ENCODE assay signal across 24 cellular contexts in genomic region chr4:97953171-97953570, GRCh38.
DNase-seq lines count a peak whose midpoint lies in the region; ATAC-seq and TF ChIP-seq lines count a peak whose summit lies in the region.
"Had no signal": no experiment of that assay in that cellular context is flagged by ENCODE, and none has a peak within 500 bp of the region (broad histone marks: within the 10 kb centered on the region; RNA-seq: fewer than 3 reads in every experiment).

No MANE protein-coding gene starts in this region.

- H3K9me3 ChIP-seq in neural progenitor cell (ENCODE audit: low read depth), result no peaks in the 10 kb centered on the region
- H3K9me3 ChIP-seq: BLaER1 treated with 17β-estradiol and CSF1 and Interleukin-3, amounts not matched to agents 10 nM and 100 nM; Caco-2; MG63 had no signal

- no peaks in the 10 kb centered on the region for H3K79me2 ChIP-seq in neural progenitor cell (ENCODE audit: low read depth)

- H4K20me1 ChIP-seq in neural progenitor cell (ENCODE audit: low read depth), result no peaks in the 10 kb centered on the region
- H4K20me1 ChIP-seq: BLaER1 treated with 17β-estradiol and CSF1 and Interleukin-3, amounts not matched to agents 10 nM and 100 nM had no signal

- ATAC-seq in activated CD4-positive, alpha-beta T cell treated with anti-CD3 and anti-CD28 coated beads for 36 hours, result no peak
- ATAC-seq in stimulated activated naive CD8-positive, alpha-beta T cell treated with anti-CD3 and anti-CD28 coated beads, Interleukin-15, Interleukin-2, amounts not matched to agents 100 U/mL and 50 U/mL, for 24 hours, result no peak

- intact Hi-C loops in activated CD4-positive, alpha-beta T cell treated with anti-CD3 and anti-CD28 coated beads for 36 hours (cut with DNase I, micrococcal nuclease), result no loop called here

- no peaks in the 10 kb centered on the region for H3F3A ChIP-seq in neural progenitor cell (ENCODE audit: low read depth)

- no peaks in the 10 kb centered on the region for H3K36me3 ChIP-seq in neural progenitor cell
- H3K36me3 ChIP-seq: BLaER1 treated with 17β-estradiol and CSF1 and Interleukin-3, amounts not matched to agents 10 nM and 100 nM; MG63 had no signal

- TF ChIP-seq CTCF in neural progenitor cell (IDR thresholded peaks at IDR 0.05), result no peak

- H3K9ac ChIP-seq in neural progenitor cell, result no peak overlapping the region
- H3K9ac ChIP-seq: BLaER1 treated with 17β-estradiol and CSF1 and Interleukin-3, amounts not matched to agents 10 nM and 100 nM had no signal

- no peak overlapping the region for H2AFZ ChIP-seq in neural progenitor cell (replicated peaks)

- no peaks in the 10 kb centered on the region for H3K36me3 Mint-ChIP-seq in neural progenitor cell
- no peaks in the 10 kb centered on the region for H3K36me3 Mint-ChIP-seq in activated CD4-positive, alpha-beta T cell treated with anti-CD3 and anti-CD28 coated beads for 36 hours (ENCODE audit: low read depth)
- H3K36me3 Mint-ChIP-seq: CD4-positive, alpha-beta memory T cell; IgD-negative memory B cell had no signal

- no peak overlapping the region for H3K4me2 ChIP-seq in neural progenitor cell
- H3K4me2 ChIP-seq: BLaER1 treated with 17β-estradiol and CSF1 and Interleukin-3, amounts not matched to agents 10 nM and 100 nM had no signal

- no peak overlapping the region for H3K4me3 Mint-ChIP-seq in neural progenitor cell
- H3K4me3 Mint-ChIP-seq in activated CD4-positive, alpha-beta T cell treated with anti-CD3 and anti-CD28 coated beads for 36 hours, result no peak overlapping the region

- no peaks in the 10 kb centered on the region for H3K27me3 ChIP-seq in neural progenitor cell
- H3K27me3 ChIP-seq: BLaER1 treated with 17β-estradiol and CSF1 and Interleukin-3, amounts not matched to agents 10 nM and 100 nM; MG63 had no signal

- H3K4me1 Mint-ChIP-seq in neural progenitor cell, result no peaks in the 10 kb centered on the region
- H3K4me1 Mint-ChIP-seq in activated CD4-positive, alpha-beta T cell treated with anti-CD3 and anti-CD28 coated beads for 36 hours, result no peaks in the 10 kb centered on the region
- H3K4me1 Mint-ChIP-seq: CD4-positive, alpha-beta memory T cell; IgD-negative memory B cell had no signal

- no peaks in the 10 kb centered on the region for H3K27me3 Mint-ChIP-seq in neural progenitor cell (ENCODE audit: insufficient read depth, low read depth)
- H3K27me3 Mint-ChIP-seq in activated CD4-positive, alpha-beta T cell treated with anti-CD3 and anti-CD28 coated beads for 36 hours, result peaks cover 5% of the 10 kb centered on the region
- H3K27me3 Mint-ChIP-seq: IgD-negative memory B cell had no signal

- peak in 2 of 3 experiments; percentile 5 to 67 for DNase-seq in NCI-H1417 (lab: John Stamatoyannopoulos, UW)
- no peak for DNase-seq in NCI-H1417 treated with DMSO at 0.1 percent for 48 hours (lab: John Stamatoyannopoulos, UW)
- peak; percentile 0 for DNase-seq in LHCN-M2 (ENCODE audit: low read depth)
- DNase-seq in RPMI8226, result peak; percentile 41
- no peak for DNase-seq in neural progenitor cell (ENCODE audit: low spot score)
- DNase-seq in activated CD4-positive, alpha-beta T cell treated with anti-CD3 and anti-CD28 coated beads for 36 hours, result no peak
- no peak for DNase-seq in SW480 (ENCODE audit: low spot score)
- no peak for DNase-seq in stimulated activated naive CD8-positive, alpha-beta T cell treated with anti-CD3 and anti-CD28 coated beads, Interleukin-15, Interleukin-2, amounts not matched to agents 100 U/mL and 50 U/mL, for 24 hours
- DNase-seq: ACHN; Caco-2; CD4-positive, alpha-beta memory T cell; DMS153; H7; Kasumi-1; MG63; NCI-H1048; NCI-H1436 treated with DMSO at 0.1 percent for 48 hours; NCI-H1930; NCI-H510A; NCI-H82; Right ventricle myocardium superior had no signal

- POLR2A ChIA-PET in activated CD4-positive, alpha-beta T cell treated with anti-CD3 and anti-CD28 coated beads for 36 hours (lab: Charles Lee), result no interaction called here

- CTCF ChIA-PET in activated CD4-positive, alpha-beta T cell treated with anti-CD3 and anti-CD28 coated beads for 36 hours (lab: Charles Lee), result no interaction called here

- peak overlapping the region; percentile 14 for H3K27ac Mint-ChIP-seq in neural progenitor cell
- H3K27ac Mint-ChIP-seq in activated CD4-positive, alpha-beta T cell treated with anti-CD3 and anti-CD28 coated beads for 36 hours, result no peak overlapping the region
- H3K27ac Mint-ChIP-seq: CD4-positive, alpha-beta memory T cell; IgD-negative memory B cell had no signal

- H3K9me3 Mint-ChIP-seq in neural progenitor cell, result peaks cover 4% of the 10 kb centered on the region
- H3K9me3 Mint-ChIP-seq in activated CD4-positive, alpha-beta T cell treated with anti-CD3 and anti-CD28 coated beads for 36 hours (ENCODE audit: low read depth), result peaks cover 7% of the 10 kb centered on the region

- H3K4me3 ChIP-seq in neural progenitor cell, result no peak overlapping the region
- H3K4me3 ChIP-seq: BLaER1 treated with 17β-estradiol and CSF1 and Interleukin-3, amounts not matched to agents 10 nM and 100 nM; MG63 had no signal

- no peak overlapping the region for H3K27ac ChIP-seq in neural progenitor cell
- H3K27ac ChIP-seq: 22Rv1; BLaER1 treated with 17β-estradiol and CSF1 and Interleukin-3, amounts not matched to agents 10 nM and 100 nM had no signal

- H3K4me1 ChIP-seq in neural progenitor cell, result no peaks in the 10 kb centered on the region
- H3K4me1 ChIP-seq: BLaER1 treated with 17β-estradiol and CSF1 and Interleukin-3, amounts not matched to agents 10 nM and 100 nM; Caco-2 had no signal

Comparison
In these comparisons a context has a peak if more than half of its experiments do, and no peak if none do; other contexts are left out.
1. DNase-seq: peak in NCI-H1417 (2 of 3), LHCN-M2 (single experiment) and RPMI8226 (single experiment); none in NCI-H1417 treated with DMSO at 0.1 percent for 48 hours (single experiment), neural progenitor cell (single experiment), activated CD4-positive, alpha-beta T cell treated with anti-CD3 and anti-CD28 coated beads for 36 hours (single experiment), SW480 (single experiment) and stimulated activated naive CD8-positive, alpha-beta T cell treated with anti-CD3 and anti-CD28 coated beads, Interleukin-15, Interleukin-2, amounts not matched to agents 100 U/mL and 50 U/mL, for 24 hours (single experiment).